In the genomic region with DNA sequence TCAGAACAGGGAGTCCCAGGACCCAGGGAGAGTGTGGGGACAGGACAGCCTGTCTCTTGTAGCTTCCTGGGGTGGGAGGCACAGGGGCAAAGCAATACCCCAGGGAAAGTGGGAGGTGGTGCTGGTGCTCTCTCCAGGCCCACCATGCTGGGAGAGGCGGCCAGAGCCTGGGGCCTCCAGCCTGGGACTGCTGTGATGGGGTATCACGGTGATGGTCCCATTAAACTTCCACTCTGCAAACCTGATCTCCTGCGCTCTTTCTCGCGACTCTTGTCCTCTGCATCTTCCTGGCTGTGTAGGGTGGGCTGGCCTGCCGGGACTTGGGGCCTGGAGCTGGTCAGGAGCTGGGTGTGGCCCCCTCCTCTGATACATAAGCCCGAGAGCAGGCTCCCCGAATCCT, we compare ENCODE assay signal across 18 cellular contexts. TPM values are rescaled to one million over a fixed set of nuclear protein-coding genes. Genes with fewer than 3 reads are reported as not detected.
DNase-seq lines count a peak whose midpoint lies in the region; ATAC-seq and TF ChIP-seq lines count a peak whose summit lies in the region.
"Had no signal": no experiment of that assay in that cellular context is flagged by ENCODE, and none has a peak within 500 bp of the region (broad histone marks: within the 10 kb centered on the region; RNA-seq: fewer than 3 reads in every experiment).

No MANE protein-coding gene starts in this region.

- TF ChIP-seq POLR2A in suprapubic skin (IDR thresholded peaks at IDR 0.05): no peak

- H3K4me2 ChIP-seq in MM.1S (ENCODE audit: low read depth, low read length): peak overlapping the region; percentile 35; the same call in 1 of the 2 replicates
- no peak overlapping the region for H3K4me2 ChIP-seq in mammary epithelial cell (ENCODE audit: insufficient read depth, low read depth, low read length)

- in situ Hi-C loops in mammary epithelial cell (cut with MboI; ENCODE audit: low sequenced_read_pairs in 2 of 2): no loop called here

- DNase-seq in left ventricle myocardium inferior (no peak), right atrium auricular region (ENCODE audit: low spot score) (no peak), MM.1S (no peak), mammary epithelial cell (no peak), suprapubic skin (ENCODE audit: low spot score in 2 of 2) (no peak), OCI-M2 (lab: John Stamatoyannopoulos, UW; ENCODE audit: unreplicated experiment) (no peak), NCI-H510A (lab: John Stamatoyannopoulos, UW) (no peak)
- DNase-seq: activated CD4-positive, CD25-positive, alpha-beta regulatory T cell; caudate nucleus; effector memory CD4-positive, alpha-beta T cell; H9; NCI-H2029 treated with DMSO at 0.1 percent for 48 hours; NCI-H510A treated with DMSO at 0.1 percent for 48 hours; stimulated activated CD4-positive, alpha-beta T cell treated with anti-CD3 and anti-CD28 coated beads, Interleukin-2, amount 100 ng/mL, for 48 hours; substantia nigra had no signal

- H3K9me2 ChIP-seq in MM.1S (replicated peaks; ENCODE audit: insufficient read depth, low read length): no peaks in the 10 kb centered on the region

- H3K36me3 ChIP-seq in left ventricle myocardium inferior (peaks cover 52% of the 10 kb centered on the region), right atrium auricular region (peaks cover 39% of the 10 kb centered on the region), MM.1S (replicated peaks; ENCODE audit: insufficient read depth, low read length) (no peaks in the 10 kb centered on the region), mammary epithelial cell (ENCODE audit: insufficient read depth, low read length) (no peaks in the 10 kb centered on the region), suprapubic skin (peaks cover 51% of the 10 kb centered on the region)

- TSS peak; percentile 31 for BruUV-seq in mammary epithelial cell (replicated peaks; lab: Mats Ljungman, UMichigan)

- WGBS in mammary epithelial cell (ENCODE audit: low coverage, missing lambda C conversion rate): 100% methylated on average over 2 of the region's 8 CpGs
- WGBS in suprapubic skin: 89% methylated on average over 6 of the region's 8 CpGs

- peaks cover 25% of the 10 kb centered on the region for H3K79me2 ChIP-seq in MM.1S (ENCODE audit: low read length)
- H3K79me2 ChIP-seq in mammary epithelial cell (ENCODE audit: insufficient read depth, low read length): peaks cover 26% of the 10 kb centered on the region

- H3K4me3 ChIP-seq in left ventricle myocardium inferior: no peak overlapping the region
- no peak overlapping the region for H3K4me3 ChIP-seq in right atrium auricular region
- H3K4me3 ChIP-seq in MM.1S (ENCODE audit: low read length): no peak overlapping the region
- H3K4me3 ChIP-seq in mammary epithelial cell (replicated peaks in 1 of 3; ENCODE audit: insufficient read depth in 1 of 3, low read depth in 2 of 3, low read length in 3 of 3): no peak overlapping the region
- no peak overlapping the region for H3K4me3 ChIP-seq in suprapubic skin
- H3K4me3 ChIP-seq: heart left ventricle, K562 had no signal

- H3K27me3 ChIP-seq in left ventricle myocardium inferior (ENCODE audit: low read depth) (no peaks in the 10 kb centered on the region), right atrium auricular region (no peaks in the 10 kb centered on the region), MM.1S (replicated peaks; ENCODE audit: insufficient read depth, low read length) (no peaks in the 10 kb centered on the region), mammary epithelial cell (ENCODE audit: insufficient read depth, low read length) (no peaks in the 10 kb centered on the region), suprapubic skin (no peaks in the 10 kb centered on the region)
- H3K27me3 ChIP-seq: heart left ventricle had no signal

- dilution Hi-C loops in mammary epithelial cell (cut with HindIII; ENCODE audit: low sequenced_read_pairs): no loop called here

- H3K27ac ChIP-seq in left ventricle myocardium inferior (replicated peaks): peak overlapping the region; percentile 7
- peak overlapping the region in 1 of 2 donors; percentile 59 for H3K27ac ChIP-seq in right atrium auricular region
- peak overlapping the region; percentile 99; the same call in 1 of the 2 replicates for H3K27ac ChIP-seq in MM.1S (ENCODE audit: low read length)
- H3K27ac ChIP-seq in mammary epithelial cell (ENCODE audit: insufficient read depth, low read depth, low read length): no peak overlapping the region
- H3K27ac ChIP-seq in suprapubic skin: peak overlapping the region; percentile 78

- CTCF ChIA-PET in mammary epithelial cell (lab: Charles Lee; ENCODE audit: low non-redundant PET): no interaction called here

- no peak overlapping the region for H3K9ac ChIP-seq in MM.1S (ENCODE audit: low read length)
- H3K9ac ChIP-seq in mammary epithelial cell (ENCODE audit: insufficient read depth, low read length): no peak overlapping the region

- H3K4me1 ChIP-seq in left ventricle myocardium inferior: peaks cover 33% of the 10 kb centered on the region
- H3K4me1 ChIP-seq in right atrium auricular region: peaks cover 0 to 20% of the 10 kb centered on the region in 2 donors
- peaks cover 41% of the 10 kb centered on the region for H3K4me1 ChIP-seq in MM.1S (ENCODE audit: low read length)
- H3K4me1 ChIP-seq in mammary epithelial cell (ENCODE audit: insufficient read depth, low read length): peaks cover 46% of the 10 kb centered on the region
- peaks cover 57% of the 10 kb centered on the region for H3K4me1 ChIP-seq in suprapubic skin

- no peak overlapping the region for H2AFZ ChIP-seq in MM.1S (ENCODE audit: low read length)
- no peak overlapping the region for H2AFZ ChIP-seq in mammary epithelial cell (ENCODE audit: low read depth, low read length)

- H4K20me1 ChIP-seq in MM.1S (ENCODE audit: insufficient read depth, low read length) (no peaks in the 10 kb centered on the region), mammary epithelial cell (ENCODE audit: insufficient read depth, low read length) (no peaks in the 10 kb centered on the region)

- TF ChIP-seq CTCF in left ventricle myocardium inferior (IDR thresholded peaks at IDR 0.05; ENCODE audit: borderline replicate concordance): no peak
- TF ChIP-seq CTCF in right atrium auricular region (IDR thresholded peaks at IDR 0.05): no peak
- no peak for TF ChIP-seq CTCF in MM.1S (IDR thresholded peaks at IDR 0.05; ENCODE audit: low read length)
- TF ChIP-seq CTCF in mammary epithelial cell (conservative IDR thresholded peaks at IDR 0.05 in 1 of 2, IDR thresholded peaks at IDR 0.05 in 1 of 2; ENCODE audit: extremely low read depth in 1 of 2, insufficient read depth in 1 of 2, low read depth in 1 of 2, low read length in 2 of 2): no peak
- no peak for TF ChIP-seq CTCF in suprapubic skin (IDR thresholded peaks at IDR 0.05)

- ATAC-seq in HG03025 (IDR thresholded peaks at IDR 0.05; ENCODE audit: low FRiP score, unreplicated experiment): no peak

- H3K9me3 ChIP-seq in left ventricle myocardium inferior (replicated peaks): peaks cover 8% of the 10 kb centered on the region
- H3K9me3 ChIP-seq in right atrium auricular region: no peaks in the 10 kb centered on the region
- no peaks in the 10 kb centered on the region for H3K9me3 ChIP-seq in MM.1S (replicated peaks; ENCODE audit: insufficient read depth, low read length)
- no peaks in the 10 kb centered on the region for H3K9me3 ChIP-seq in mammary epithelial cell (replicated peaks; ENCODE audit: insufficient read depth, low read length)
- H3K9me3 ChIP-seq in suprapubic skin: no peaks in the 10 kb centered on the region

- no peak for TF ChIP-seq EP300 in suprapubic skin (IDR thresholded peaks at IDR 0.05)

- intact Hi-C loops in left ventricle myocardium inferior (cut with micrococcal nuclease): no loop called here
- intact Hi-C loops in mammary epithelial cell (cut with micrococcal nuclease): no loop called here

- peaks cover 27% of the 10 kb centered on the region for H3F3A ChIP-seq in MM.1S (ENCODE audit: insufficient read depth, low read length)

RNA-seq across cellular contexts. Expression of a gene that starts 8.0 kb away (rescaled TPM):
- 31.2 TPM for total RNA-seq in left ventricle myocardium inferior
- 10 to 100 TPM; 14.1 to 14.6 TPM for total RNA-seq in right atrium auricular region
- 10 to 100 TPM; 16.0 to 27.7 TPM for total RNA-seq in mammary epithelial cell
- 8.9 TPM for polyA plus RNA-seq in mammary epithelial cell
- 4.7 TPM for polyA minus RNA-seq in mammary epithelial cell
- 10 to 100 TPM; 31.3 to 73.6 (median 37.9) TPM for total RNA-seq in suprapubic skin

RNA-seq across cellular contexts. Expression of a gene that starts 10.2 kb away (rescaled TPM):
- 80.1 TPM for total RNA-seq in left ventricle myocardium inferior
- 10 to 100 TPM; 62.0 to 76.3 TPM for total RNA-seq in right atrium auricular region
- total RNA-seq in mammary epithelial cell: 10 to 100 TPM; 12.5 to 40.6 TPM
- polyA plus RNA-seq in mammary epithelial cell: 12.8 TPM
- polyA minus RNA-seq in mammary epithelial cell: 42.5 TPM
- 100 to 1,000 TPM in 1 of 4 donors, 10 to 100 TPM in 3; 70.8 to 104 (median 72.6) TPM for total RNA-seq in suprapubic skin

RNA-seq across cellular contexts. Expression of a gene that starts 18.3 kb away (rescaled TPM):
- total RNA-seq in left ventricle myocardium inferior (19.3 TPM), right atrium auricular region (10 to 100 TPM; 12.0 to 17.5 TPM), mammary epithelial cell (1 to 10 TPM; 2.8 to 3.2 TPM), suprapubic skin (10 to 100 TPM in 1 of 4 donors, 1 to 10 TPM in 3; 6.3 to 10.4 (median 8.3) TPM)
- polyA plus RNA-seq in mammary epithelial cell: 2.6 TPM
- polyA minus RNA-seq in mammary epithelial cell: 0.62 TPM

RNA-seq across cellular contexts. Expression of a gene that starts 20.7 kb away (rescaled TPM):
- 4.0 TPM for total RNA-seq in left ventricle myocardium inferior
- 1 to 10 TPM; 3.7 to 7.9 TPM for total RNA-seq in right atrium auricular region
- 10 to 100 TPM in 1 of 2 donors, 1 to 10 TPM in 1; 7.7 to 11.7 TPM for total RNA-seq in mammary epithelial cell
- 4.1 TPM for polyA plus RNA-seq in mammary epithelial cell
- polyA minus RNA-seq in mammary epithelial cell: 5.7 TPM
- 10 to 100 TPM; 12.2 to 52.1 (median 23.0) TPM for total RNA-seq in suprapubic skin

RNA-seq across cellular contexts. Expression of a gene that starts 46.8 kb away (rescaled TPM):
- 1.3 TPM for total RNA-seq in left ventricle myocardium inferior
- total RNA-seq in right atrium auricular region: under 1 TPM; 0.56 to 0.86 TPM
- total RNA-seq in mammary epithelial cell: under 1 TPM; 0.17 to 0.28 TPM
- polyA plus RNA-seq in mammary epithelial cell: 0.06 TPM
- 2.1 TPM for polyA minus RNA-seq in mammary epithelial cell
- 1 to 10 TPM; 1.4 to 7.5 (median 2.5) TPM for total RNA-seq in suprapubic skin
